22 cellular contexts compared by ENCODE assay signal in genomic region chr1:219528633-219529032, GRCh38.
"Had no signal": no experiment of that assay in that cellular context is flagged by ENCODE, and none has a peak within 500 bp of the region (broad histone marks: within the 10 kb centered on the region; RNA-seq: fewer than 3 reads in every experiment).

No MANE protein-coding gene starts in this region.

- H3K4me3 ChIP-seq: breast epithelium, Peyer's patch, SJCRH30 had no signal

- DNase-seq: activated CD4-positive, alpha-beta memory T cell treated with anti-CD3 and anti-CD28 coated beads, Interleukin-2, amount 10 ng/mL, durations not matched to agents 7 days and 5 days; activated CD4-positive, alpha-beta T cell treated with anti-CD3 and anti-CD28 coated beads for 36 hours; activated CD4-positive, alpha-beta T cell treated with anti-CD3 and anti-CD28 coated beads, Interleukin-2, amount 50 U/mL, for 1 hour; activated CD8-positive, alpha-beta memory T cell treated with anti-CD3 and anti-CD28 coated beads, Interleukin-2, amount 50 U/mL, for 4 hours; activated gamma-delta T cell treated with Interleukin-2 at 50 U/mL for 16 hours; activated naive CD4-positive, alpha-beta T cell treated with anti-CD3 and anti-CD28 coated beads, Interleukin-2, amount 10 ng/mL, durations not matched to agents 7 days and 5 days; activated naive CD8-positive, alpha-beta T cell treated with anti-CD3 and anti-CD28 coated beads for 36 hours; activated T-cell treated with anti-CD3 and anti-CD28 coated beads, Interleukin-2, amount 50 U/mL, for 72 hours; aorta; caudate nucleus; NCI-H1105 treated with DMSO at 0.1 percent for 48 hours; NCI-H1436 treated with DMSO at 0.1 percent for 48 hours; NCI-H187; NCI-H2081; NCI-H510A treated with DMSO at 0.1 percent for 48 hours; Peyer's patch; Right ventricle myocardium superior; T-helper 17 cell had no signal

- H3K4me1 ChIP-seq: breast epithelium, Peyer's patch had no signal

- H3K9me3 ChIP-seq: breast epithelium, Peyer's patch, SJCRH30 had no signal

- H3K36me3 ChIP-seq: breast epithelium, Peyer's patch, SJCRH30 had no signal

- H3K27ac ChIP-seq: breast epithelium, Peyer's patch, RWPE1, SJCRH30, VCaP had no signal

- H3K27me3 ChIP-seq: breast epithelium, Peyer's patch, SJCRH30 had no signal
